ENCODE assay signal across 1 cellular context in genomic region chr4:75995727-75996126, GRCh38.
A peak's percentile ranks its signal among the peaks of the same experiment; 100 is the strongest.
TF ChIP-seq lines count a peak whose summit lies in the region.

No MANE protein-coding gene starts in this region.

TF ChIP-seq in K562, 482 proteins besides CTCF, POLR2A, EP300 and RAD21:
- TF ChIP-seq DEAF1 (CRISPR knock-in tag; IDR thresholded peaks at IDR 0.05) (peak; percentile 69), CSDE1 (IDR thresholded peaks at IDR 0.05) (no peak), SMC3 (conservative IDR thresholded peaks at IDR 0.05; ENCODE audit: insufficient read depth, low read depth, low read length) (peak; percentile 58), MAZ (CRISPR knock-in tag; conservative IDR thresholded peaks at IDR 0.05 in 1 of 2, IDR thresholded peaks at IDR 0.05 in 1 of 2) (0 out of 4 replicates have a peak, but pooled peaks of 1 of the 2 experiments have one; percentile 17), ZNF384 (IDR thresholded peaks at IDR 0.05; ENCODE audit: low read depth, low read length) (peak; percentile 45; the same call in 1 of the 2 replicates), CBX3 (IDR thresholded peaks at IDR 0.05; ENCODE audit: borderline replicate concordance in 1 of 2, low read length in 2 of 2) (no peak), JUND (IDR thresholded peaks at IDR 0.05; ENCODE audit: borderline replicate concordance, low read depth, low read length) (no peak), JUND (tag; IDR thresholded peaks at IDR 0.05; ENCODE audit: borderline replicate concordance, low read depth, low read length) (no peak)
